ENCODE assay signal across 13 cellular contexts in the genomic region with DNA sequence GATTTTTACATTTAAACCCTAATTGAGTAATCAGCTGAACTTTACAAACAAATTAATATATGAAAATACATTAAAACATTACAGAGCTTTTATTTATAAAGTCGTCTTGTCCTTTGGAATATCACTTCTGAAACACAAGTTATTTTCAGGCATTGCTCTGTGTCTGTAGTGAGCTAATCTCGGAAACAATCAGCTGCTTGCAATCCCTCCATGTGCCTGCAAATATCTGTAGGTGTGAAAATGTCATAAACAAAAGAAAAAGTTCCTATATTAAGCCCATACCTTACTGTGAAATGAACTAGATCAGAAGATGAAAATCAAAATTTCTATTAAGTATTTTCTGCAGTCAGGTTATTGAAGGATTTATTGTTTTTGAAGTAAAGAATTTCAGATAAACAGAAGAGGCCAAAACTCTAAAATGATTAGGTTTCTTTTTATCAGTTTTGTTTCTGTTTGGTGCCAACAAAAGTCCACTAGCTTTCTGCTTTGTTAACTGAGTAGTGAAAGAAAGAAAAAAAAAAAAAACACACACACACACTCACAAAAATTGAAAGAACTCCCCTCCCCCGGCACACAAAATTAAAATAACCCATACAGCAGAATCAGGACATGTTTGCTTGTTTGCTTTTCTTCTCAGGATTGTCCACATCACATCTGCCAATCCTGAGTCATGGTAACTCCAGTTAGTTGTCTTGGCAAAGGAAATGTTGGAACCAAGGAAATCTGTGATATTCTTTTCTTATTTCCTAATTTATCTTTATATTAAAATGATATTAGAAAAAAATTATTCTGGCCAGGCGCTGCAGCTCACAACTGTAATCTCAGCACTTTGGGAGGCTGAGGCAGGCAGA.
"Had no signal": no experiment of that assay in that cellular context is flagged by ENCODE, and none has a peak within 500 bp of the region (broad histone marks: within the 10 kb centered on the region; RNA-seq: fewer than 3 reads in every experiment).

No MANE protein-coding gene starts in this region.

- H3K9me3 ChIP-seq: esophagus squamous epithelium, heart right ventricle, pancreas, testis had no signal

- H3K36me3 ChIP-seq: esophagus squamous epithelium, heart right ventricle, pancreas had no signal

- ATAC-seq: activated CD8-positive, alpha-beta T cell treated with anti-CD3 and anti-CD28 coated beads for 36 hours; heart right ventricle; left lobe of liver; pancreas; stimulated activated naive CD8-positive, alpha-beta T cell treated with anti-CD3 and anti-CD28 coated beads, Interleukin-15, amount 100 ng/mL, for 72 hours had no signal

- H3K4me1 ChIP-seq: esophagus squamous epithelium, heart right ventricle, pancreas, testis had no signal

- H3K27ac ChIP-seq: esophagus squamous epithelium, heart right ventricle, pancreas, skin epidermis, testis had no signal

- H3K4me3 ChIP-seq: esophagus squamous epithelium, heart right ventricle, pancreas, skin epidermis, testis had no signal

- H3K27me3 ChIP-seq: esophagus squamous epithelium, pancreas, testis had no signal

- DNase-seq: activated CD4-positive, alpha-beta T cell treated with anti-CD3 and anti-CD28 coated beads for 4 hours; activated CD8-positive, alpha-beta memory T cell treated with anti-CD3 and anti-CD28 coated beads, Interleukin-2, amount 50 U/mL, for 4 hours; activated CD8-positive, alpha-beta T cell treated with anti-CD3 and anti-CD28 coated beads for 36 hours; activated naive CD4-positive, alpha-beta T cell treated with Interleukin-2 at 50 U/mL for 16 hours; esophagus squamous epithelium; islet precursor cell; pancreas; stimulated activated CD4-positive, alpha-beta T cell treated with anti-CD3 and anti-CD28 coated beads, Interleukin-4, amount 100 ng/mL, for 4 hours; stimulated activated naive CD8-positive, alpha-beta T cell treated with anti-CD3 and anti-CD28 coated beads, Interleukin-15, amount 100 ng/mL, for 72 hours; testis had no signal
